21 cellular contexts compared by ENCODE assay signal in genomic region chr4:100988876-100989275, GRCh38.
"Had no signal": no experiment of that assay in that cellular context is flagged by ENCODE, and none has a peak within 500 bp of the region (broad histone marks: within the 10 kb centered on the region; RNA-seq: fewer than 3 reads in every experiment).

No MANE protein-coding gene starts in this region.

- H3K4me3 ChIP-seq: left lung, lower lobe of right lung, ovary, right atrium auricular region, sigmoid colon, suprapubic skin, thyroid gland had no signal

- DNase-seq: dermis blood vessel endothelial cell; effector CD4-positive, alpha-beta T cell; endodermal cell; foreskin keratinocyte; immature natural killer cell; left lung; lower lobe of right lung; naive thymus-derived CD4-positive, alpha-beta T cell; nephron progenitor cell; ovary; sigmoid colon; small intestine; stimulated activated CD4-positive, alpha-beta T cell treated with anti-CD3 and anti-CD28 coated beads, Interleukin-2, amount 100 ng/mL, for 48 hours; stimulated activated naive CD8-positive, alpha-beta T cell treated with anti-CD3 and anti-CD28 coated beads, Interleukin-15, Interleukin-2, amounts not matched to agents 100 U/mL and 50 U/mL, for 24 hours; thyroid gland had no signal

- ATAC-seq: esophagus mucosa; foreskin keratinocyte; left lung; lower lobe of right lung; naive thymus-derived CD4-positive, alpha-beta T cell; stimulated activated effector memory CD8-positive, alpha-beta T cell treated with anti-CD3 and anti-CD28 coated beads, Interleukin-12 subunit alpha, Interleukin-12 subunit beta, amount 100 ng/mL, for 72 hours; stimulated activated naive CD8-positive, alpha-beta T cell treated with anti-CD3 and anti-CD28 coated beads, Interleukin-15, Interleukin-2, amounts not matched to agents 100 U/mL and 50 U/mL, for 24 hours had no signal

- H3K27ac Mint-ChIP-seq: endodermal cell; immature natural killer cell; naive thymus-derived CD4-positive, alpha-beta T cell; nephron progenitor cell; stimulated activated effector memory CD8-positive, alpha-beta T cell treated with anti-CD3 and anti-CD28 coated beads, Interleukin-12 subunit alpha, Interleukin-12 subunit beta, amount 100 ng/mL, for 72 hours; type B pancreatic cell had no signal

- H3K9me3 Mint-ChIP-seq: central memory CD8-positive, alpha-beta T cell; endodermal cell; immature natural killer cell; naive thymus-derived CD4-positive, alpha-beta T cell; nephron progenitor cell; stimulated activated effector memory CD8-positive, alpha-beta T cell treated with anti-CD3 and anti-CD28 coated beads, Interleukin-12 subunit alpha, Interleukin-12 subunit beta, amount 100 ng/mL, for 72 hours had no signal

- H3K36me3 Mint-ChIP-seq: immature natural killer cell; naive thymus-derived CD4-positive, alpha-beta T cell; stimulated activated effector memory CD8-positive, alpha-beta T cell treated with anti-CD3 and anti-CD28 coated beads, Interleukin-12 subunit alpha, Interleukin-12 subunit beta, amount 100 ng/mL, for 72 hours; type B pancreatic cell had no signal

- H3K4me1 Mint-ChIP-seq: central memory CD8-positive, alpha-beta T cell; immature natural killer cell; naive thymus-derived CD4-positive, alpha-beta T cell; stimulated activated effector memory CD8-positive, alpha-beta T cell treated with anti-CD3 and anti-CD28 coated beads, Interleukin-12 subunit alpha, Interleukin-12 subunit beta, amount 100 ng/mL, for 72 hours had no signal

- H3K27me3 Mint-ChIP-seq: central memory CD8-positive, alpha-beta T cell; type B pancreatic cell had no signal

- H3K4me3 Mint-ChIP-seq: central memory CD8-positive, alpha-beta T cell; endodermal cell; immature natural killer cell; naive thymus-derived CD4-positive, alpha-beta T cell; nephron progenitor cell; stimulated activated effector memory CD8-positive, alpha-beta T cell treated with anti-CD3 and anti-CD28 coated beads, Interleukin-12 subunit alpha, Interleukin-12 subunit beta, amount 100 ng/mL, for 72 hours; type B pancreatic cell had no signal
